ENCODE assay signal across 8 cellular contexts in the genomic region with DNA sequence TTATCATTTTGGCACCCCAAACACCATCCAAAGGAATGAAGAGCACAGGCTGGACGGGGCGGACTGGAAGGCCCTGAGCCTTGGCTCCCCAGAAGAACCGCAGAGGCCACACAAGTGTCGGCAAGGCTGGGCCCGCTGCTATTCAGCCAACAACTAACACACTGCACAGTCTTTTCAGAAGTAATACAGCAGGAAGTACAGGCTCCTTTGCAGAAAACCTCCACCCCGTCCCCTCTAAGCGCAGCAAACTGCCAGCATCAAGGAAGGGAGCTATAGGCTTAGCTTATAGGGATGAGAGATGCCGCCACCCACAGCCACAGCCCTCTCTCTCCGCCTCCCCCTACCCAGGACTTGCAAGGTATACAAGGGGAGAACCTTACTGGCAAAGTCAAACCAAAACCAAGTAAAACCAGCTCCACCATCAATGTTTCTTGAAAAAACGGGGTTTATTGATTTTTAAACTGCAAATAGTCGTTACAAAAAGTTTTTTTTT. TPM values are rescaled to one million over a fixed set of nuclear protein-coding genes. Genes with fewer than 3 reads are reported as not detected.
A peak's percentile ranks its signal among the peaks of the same experiment; 100 is the strongest.
DNase-seq lines count a peak whose midpoint lies in the region; ATAC-seq and TF ChIP-seq lines count a peak whose summit lies in the region.

No MANE protein-coding gene starts in this region.

- H3K4me3 Mint-ChIP-seq in activated B cell treated with CpG ODN at 0.5 μM for 24 hours (peak overlapping the region; percentile 66), osteocyte (ENCODE audit: unreplicated experiment) (peak overlapping the region; percentile 60)

- POLR2A ChIA-PET in activated B cell treated with CpG ODN at 0.5 μM for 24 hours (lab: Charles Lee), result interaction anchor here (0.6 to 19.6 kb wide), 31 partner anchors 9 to 1547 kb away, joined by 3 to 2953 read pairs (median 9); no protein-coding TSS in a partner anchor

- ATAC-seq in activated B cell treated with CpG ODN at 0.5 μM for 24 hours (ENCODE audit: low read depth), result peak; percentile 3

- H3K9me3 Mint-ChIP-seq in activated B cell treated with CpG ODN at 0.5 μM for 24 hours (no peaks in the 10 kb centered on the region), osteocyte (ENCODE audit: unreplicated experiment) (no peaks in the 10 kb centered on the region)

- H3K4me1 Mint-ChIP-seq in activated B cell treated with CpG ODN at 0.5 μM for 24 hours (peaks cover 65% of the 10 kb centered on the region), osteocyte (ENCODE audit: unreplicated experiment) (peaks cover 38% of the 10 kb centered on the region)

- no peak for TF ChIP-seq CTCF in activated B cell treated with CpG ODN at 0.5 μM for 24 hours (IDR thresholded peaks at IDR 0.05)
- TF ChIP-seq CTCF in epithelial cell of proximal tubule (conservative IDR thresholded peaks at IDR 0.05; ENCODE audit: low read depth, low read length), result no peak
- no peak for TF ChIP-seq CTCF in osteocyte (IDR thresholded peaks at IDR 0.05)

- H3K4me3 ChIP-seq in epithelial cell of proximal tubule (ENCODE audit: low read depth, low read length), result peak overlapping the region; percentile 9

- DNase-seq in EH (ENCODE audit: low read depth) (peak; percentile 29), activated B cell treated with CpG ODN at 0.5 μM for 24 hours (no peak), epithelial cell of proximal tubule (ENCODE audit: low read depth) (no peak), osteocyte (ENCODE audit: extremely low spot score, unreplicated experiment) (no peak), T1000 (lab: John Stamatoyannopoulos, UW) (no peak), epidermal melanocyte (ENCODE audit: insufficient read length, low spot score) (no peak), germinal center (ENCODE audit: low spot score) (no peak), AG20443 (ENCODE audit: low spot score) (no peak)

- H3K27me3 Mint-ChIP-seq in activated B cell treated with CpG ODN at 0.5 μM for 24 hours (no peaks in the 10 kb centered on the region), osteocyte (ENCODE audit: unreplicated experiment) (no peaks in the 10 kb centered on the region)

- H3K27ac Mint-ChIP-seq in activated B cell treated with CpG ODN at 0.5 μM for 24 hours, result peak overlapping the region; percentile 90
- peak overlapping the region; percentile 80 for H3K27ac Mint-ChIP-seq in osteocyte (ENCODE audit: unreplicated experiment)

- peaks cover 60% of the 10 kb centered on the region for H3K36me3 Mint-ChIP-seq in activated B cell treated with CpG ODN at 0.5 μM for 24 hours (ENCODE audit: low read depth)
- peaks cover 50% of the 10 kb centered on the region for H3K36me3 Mint-ChIP-seq in osteocyte (ENCODE audit: unreplicated experiment)

- intact Hi-C loops in activated B cell treated with CpG ODN at 0.5 μM for 24 hours (cut with micrococcal nuclease), result no loop called here

- CTCF ChIA-PET in activated B cell treated with CpG ODN at 0.5 μM for 24 hours (lab: Charles Lee), result interaction anchor here (1.4 to 9.4 kb wide), 5 partner anchors 29 to 843 kb away, joined by 3 to 121 read pairs (median 7); no protein-coding TSS in a partner anchor

RNA-seq across cellular contexts. Expression of a gene that starts 5.6 kb away (rescaled TPM):
- 814 and 884 TPM in 2 replicates for total RNA-seq in activated B cell treated with CpG ODN at 0.5 μM for 24 hours
- 87.0 and 142 TPM in 2 replicates for total RNA-seq in epithelial cell of proximal tubule
- 311 and 352 TPM in 2 replicates for total RNA-seq in osteocyte
